ENCODE assay signal across 9 cellular contexts in the genomic region with DNA sequence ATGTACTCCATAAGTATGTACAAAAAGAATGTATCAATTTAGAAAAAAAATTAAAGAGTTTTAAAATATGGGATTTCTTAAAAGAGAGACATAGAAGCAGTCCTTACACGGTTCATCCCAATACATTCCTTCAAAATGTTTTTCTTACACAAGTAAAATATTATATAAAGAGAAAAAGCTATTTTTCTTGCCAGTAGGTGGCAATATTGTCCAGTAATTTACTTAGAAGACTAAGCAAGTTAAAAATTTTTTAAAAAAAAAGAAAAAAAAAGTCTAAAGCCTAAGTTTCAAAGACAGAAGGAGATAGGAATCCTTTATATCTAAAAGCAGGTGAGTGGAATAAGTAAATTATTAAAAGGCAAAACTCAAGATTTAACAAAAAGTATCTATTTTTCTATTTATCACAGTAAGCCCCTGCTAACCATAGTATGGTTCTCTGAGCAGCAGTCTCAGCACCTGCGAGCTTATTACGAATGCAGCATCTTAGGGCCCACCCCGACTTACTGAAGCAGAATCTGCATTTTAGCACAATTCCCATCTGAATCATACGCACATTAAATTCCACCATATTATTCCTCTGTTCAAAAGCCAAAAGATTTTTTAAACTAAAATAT.
DNase-seq lines count a peak whose midpoint lies in the region; ATAC-seq and TF ChIP-seq lines count a peak whose summit lies in the region.
"Had no signal": no experiment of that assay in that cellular context is flagged by ENCODE, and none has a peak within 500 bp of the region (broad histone marks: within the 10 kb centered on the region; RNA-seq: fewer than 3 reads in every experiment).

No MANE protein-coding gene starts in this region.

- H3K4me1 ChIP-seq in Panc1 (ENCODE audit: control insufficient read depth, insufficient read depth, low read length) (no peaks in the 10 kb centered on the region), thyroid gland (peaks cover 13 to 17% of the 10 kb centered on the region in 2 donors)
- H3K4me1 ChIP-seq: HAP-1 had no signal

- CTCF ChIA-PET in Panc1 (lab: Charles Lee), result interaction anchor here (0.7 kb wide), 1 partner anchor 29 kb away, joined by 3 read pairs; no protein-coding TSS in a partner anchor

- no peak overlapping the region for H3K27ac Mint-ChIP-seq in stimulated activated naive B cell treated with anti-CD40 and anti-IgM and Interleukin-4, amounts not matched to agents 10 μg/mL and 1 μg/mL and 100 μg/mL, for 72 hours

- no peaks in the 10 kb centered on the region for H3K36me3 Mint-ChIP-seq in stimulated activated naive B cell treated with anti-CD40 and anti-IgM and Interleukin-4, amounts not matched to agents 10 μg/mL and 1 μg/mL and 100 μg/mL, for 72 hours

- no peaks in the 10 kb centered on the region for H3K4me1 Mint-ChIP-seq in stimulated activated naive B cell treated with anti-CD40 and anti-IgM and Interleukin-4, amounts not matched to agents 10 μg/mL and 1 μg/mL and 100 μg/mL, for 72 hours

- H3K27me3 Mint-ChIP-seq in stimulated activated naive B cell treated with anti-CD40 and anti-IgM and Interleukin-4, amounts not matched to agents 10 μg/mL and 1 μg/mL and 100 μg/mL, for 72 hours, result peaks cover 0 to 21% of the 10 kb centered on the region in 2 donors

- H3K9me3 Mint-ChIP-seq in stimulated activated naive B cell treated with anti-CD40 and anti-IgM and Interleukin-4, amounts not matched to agents 10 μg/mL and 1 μg/mL and 100 μg/mL, for 72 hours, result no peaks in the 10 kb centered on the region

- intact Hi-C loops in Panc1 (cut with micrococcal nuclease; ENCODE audit: unreplicated experiment) (loop anchor here (2.0 to 5.0 kb wide), 2 partner anchors 293 to 401 kb away; no protein-coding TSS in a partner anchor), thyroid gland (cut with DNase I) (no loop called here)

- TF ChIP-seq POLR2A in thyroid gland (IDR thresholded peaks at IDR 0.05), result no peak

- DNase-seq in AG10803 (ENCODE audit: low read depth) (peak; percentile 74), Panc1 (ENCODE audit: low read depth, low spot score) (peak; percentile 41), fibroblast of the aortic adventitia (ENCODE audit: low read depth) (peak; percentile 86), thyroid gland (no peak), HuH-7.5 (ENCODE audit: low spot score) (no peak)
- no peak for DNase-seq in stimulated activated naive B cell treated with anti-CD40 and anti-IgM and Interleukin-4, amounts not matched to agents 10 μg/mL and 1 μg/mL and 100 μg/mL, for 72 hours

- 60 to 64% methylated on average over 5 of the region's 5 CpGs for WGBS in thyroid gland, 2 donors

- peak; percentile 62 for ATAC-seq in GM19351 (IDR thresholded peaks at IDR 0.05; ENCODE audit: unreplicated experiment)
- ATAC-seq in Panc1, result no peak
- ATAC-seq in GM21717 (IDR thresholded peaks at IDR 0.05; ENCODE audit: unreplicated experiment), result no peak
- ATAC-seq in stimulated activated naive B cell treated with anti-CD40 and anti-IgM and Interleukin-4, amounts not matched to agents 10 μg/mL and 1 μg/mL and 100 μg/mL, for 72 hours (replicated peaks), result no peak

- POLR2A ChIA-PET in Panc1 (lab: Charles Lee), result no interaction called here

- H3K4me3 ChIP-seq in AG10803 (ENCODE audit: low read length), result no peak overlapping the region
- H3K4me3 ChIP-seq in Panc1 (ENCODE audit: low read depth in 2 of 2, low read length in 2 of 2), result no peak overlapping the region
- no peak overlapping the region for H3K4me3 ChIP-seq in fibroblast of the aortic adventitia (ENCODE audit: low read depth, low read length)
- H3K4me3 ChIP-seq in thyroid gland (replicated peaks in 1 of 3), result no peak overlapping the region
- H3K4me3 ChIP-seq: HAP-1 had no signal

- TF ChIP-seq CTCF in AG10803 (conservative IDR thresholded peaks at IDR 0.05; ENCODE audit: low read length), result peak; percentile 53
- peak; percentile 36; the same call in 1 of the 2 replicates for TF ChIP-seq CTCF in Panc1 (IDR thresholded peaks at IDR 0.05)
- peak; percentile 37 for TF ChIP-seq CTCF in fibroblast of the aortic adventitia (IDR thresholded peaks at IDR 0.05; ENCODE audit: insufficient read depth, low read length)
- peak in 5 of 6 experiments; percentile 25 to 83 (median 53) for TF ChIP-seq CTCF in thyroid gland (IDR thresholded peaks at IDR 0.05)

- H3K27me3 ChIP-seq in Panc1 (ENCODE audit: control insufficient read depth, insufficient read depth, low read length) (peaks cover 30% of the 10 kb centered on the region), thyroid gland (no peaks in the 10 kb centered on the region)

- H3K27ac ChIP-seq in Panc1 (ENCODE audit: low read length), result no peak overlapping the region
- peak overlapping the region in 2 of 3 donors; percentile 30 to 88 for H3K27ac ChIP-seq in thyroid gland

- no TSS peak for BruUV-seq in Panc1 (replicated peaks; lab: Mats Ljungman, UMichigan)

- H3K4me3 Mint-ChIP-seq in stimulated activated naive B cell treated with anti-CD40 and anti-IgM and Interleukin-4, amounts not matched to agents 10 μg/mL and 1 μg/mL and 100 μg/mL, for 72 hours, result no peak overlapping the region

- H3K36me3 ChIP-seq in Panc1 (ENCODE audit: control insufficient read depth, insufficient read depth, low read length) (no peaks in the 10 kb centered on the region), thyroid gland (no peaks in the 10 kb centered on the region)
- H3K36me3 ChIP-seq: HAP-1 had no signal

- in situ Hi-C loops in Panc1 (cut with HindIII; ENCODE audit: low pct_unique_long_range_greater_than_20kb, low sequenced_read_pairs), result no loop called here

- H3K9me3 ChIP-seq in Panc1 (ENCODE audit: control insufficient read depth, insufficient read depth, low read depth, low read length), result no peaks in the 10 kb centered on the region
- H3K9me3 ChIP-seq in thyroid gland, result no peaks in the 10 kb centered on the region
- H3K9me3 ChIP-seq: HAP-1 had no signal

Comparison
In these comparisons a context has a peak if more than half of its experiments do, and no peak if none do; other contexts are left out.
1. DNase-seq: peak in AG10803 (single experiment), Panc1 (single experiment) and fibroblast of the aortic adventitia (single experiment); none in thyroid gland (0 of 2), HuH-7.5 (single experiment) and stimulated activated naive B cell treated with anti-CD40 and anti-IgM and Interleukin-4, amounts not matched to agents 10 μg/mL and 1 μg/mL and 100 μg/mL, for 72 hours (single experiment).
2. Peak in every context shown above with its lines, with median percentiles within 50 percentile points of each other: CTCF ChIP-seq.